8 cellular contexts compared by ENCODE assay signal in genomic region chr12:42421844-42422779, GRCh38.
A peak's percentile ranks its signal among the peaks of the same experiment; 100 is the strongest.
DNase-seq lines count a peak whose midpoint lies in the region; ATAC-seq and TF ChIP-seq lines count a peak whose summit lies in the region.
"Had no signal": no experiment of that assay in that cellular context is flagged by ENCODE, and none has a peak within 500 bp of the region (broad histone marks: within the 10 kb centered on the region; RNA-seq: fewer than 3 reads in every experiment).

No MANE protein-coding gene starts in this region.

- H2AK5ac ChIP-seq in H9 (ENCODE audit: insufficient read length, low read length), result no peak overlapping the region

- H3K36me3 Mint-ChIP-seq in H9 (ENCODE audit: insufficient read depth in 1 of 3, low read depth in 3 of 3), result peaks cover 0 to 4% (median 1%) of the 10 kb centered on the region in 3 experiments; a peak in 1 of 7 replicates
- H3K36me3 Mint-ChIP-seq in WTC11, result no peaks in the 10 kb centered on the region

- no peaks in the 10 kb centered on the region for H4K20me1 ChIP-seq in H9 (ENCODE audit: control insufficient read depth, insufficient read depth, insufficient read length)

- H3K27me3 ChIP-seq in H9 (ENCODE audit: insufficient read depth, low read length), result no peaks in the 10 kb centered on the region

- no CpG with 5 or more reads among the region's 3 CpGs for WGBS in H9 (ENCODE audit: extremely low coverage, insufficient read length, low lambda C conversion rate)

- H3K23ac ChIP-seq in H9 (ENCODE audit: insufficient read length, low read depth, low read length), result no peak overlapping the region

- H2BK20ac ChIP-seq in H9 (ENCODE audit: low read depth, low read length, poor library complexity, severe bottlenecking), result no peak overlapping the region

- no peaks in the 10 kb centered on the region; the same call in 1 of the 2 replicates for H3K4me1 ChIP-seq in H9 (ENCODE audit: insufficient read depth, low read length)

- H3K9me3 Mint-ChIP-seq in H9 (no peaks in the 10 kb centered on the region), WTC11 (no peaks in the 10 kb centered on the region)
- H3K9me3 Mint-ChIP-seq: memory B cell had no signal

- CTCF ChIA-PET in WTC11 (lab: Charles Lee), result interaction anchor here (1.0 to 1.2 kb wide), 2 partner anchors 61 to 147 kb away, joined by 3 to 4 read pairs; no protein-coding TSS in a partner anchor

- H3K79me1 ChIP-seq in H9 (ENCODE audit: insufficient read depth, low read depth, low read length, poor library complexity, severe bottlenecking), result no peaks in the 10 kb centered on the region

- H3K18ac ChIP-seq in H9 (ENCODE audit: insufficient read length, low read depth, low read length), result no peak overlapping the region

- no peak overlapping the region for H2BK120ac ChIP-seq in H9 (ENCODE audit: low read depth, low read length, poor library complexity, severe bottlenecking)

- H2BK12ac ChIP-seq in H9 (ENCODE audit: insufficient read length, low read depth, low read length), result no peak overlapping the region

- no peaks in the 10 kb centered on the region for H3K23me2 ChIP-seq in H9 (ENCODE audit: insufficient read length, low read depth, low read length, poor library complexity, severe bottlenecking)

- H3K79me2 ChIP-seq in H9 (ENCODE audit: insufficient read depth, low read length), result no peaks in the 10 kb centered on the region

- no peak overlapping the region for H3T11ph ChIP-seq in H9 (ENCODE audit: low read length)

- peak; percentile 10 for DNase-seq in amniotic stem cell (lab: John Stamatoyannopoulos, UW)
- peak; percentile 9 for DNase-seq in putamen (ENCODE audit: low spot score)
- no peak for DNase-seq in H9
- DNase-seq in WTC11 (ENCODE audit: low spot score), result no peak
- no peak for DNase-seq in activated T-cell treated with anti-CD3 and anti-CD28 coated beads for 4 hours

- no peak overlapping the region for H2BK5ac ChIP-seq in H9 (ENCODE audit: insufficient read length, low read length)

- H2BK15ac ChIP-seq in H9 (ENCODE audit: low read depth, low read length), result no peak overlapping the region

- H3K9ac ChIP-seq in H9 (ENCODE audit: extremely low read depth, insufficient read length, low read length), result no peak overlapping the region

- no peak overlapping the region for H4K5ac ChIP-seq in H9 (ENCODE audit: insufficient read length, low read depth, low read length)

- H3K27me3 Mint-ChIP-seq in H9 (ENCODE audit: low read depth), result no peaks in the 10 kb centered on the region
- H3K27me3 Mint-ChIP-seq in WTC11 (ENCODE audit: low read depth), result no peaks in the 10 kb centered on the region
- H3K27me3 Mint-ChIP-seq: memory B cell had no signal

- H3K4me3 Mint-ChIP-seq in H9 (no peak overlapping the region), WTC11 (no peak overlapping the region)
- H3K4me3 Mint-ChIP-seq: memory B cell had no signal

- TF ChIP-seq CTCF in H9 (conservative IDR thresholded peaks at IDR 0.05), result no peak
- no peak for TF ChIP-seq CTCF in WTC11 (IDR thresholded peaks at IDR 0.05)

- H2AFZ ChIP-seq in H9 (ENCODE audit: low read length), result no peak overlapping the region

- no peak overlapping the region for H4K8ac ChIP-seq in H9 (replicated peaks; ENCODE audit: insufficient read length, low read depth, low read length)

- H3K27ac Mint-ChIP-seq in H9, result 0 out of 7 replicates have a peak overlapping the region, but pooled peaks of 1 of the 3 experiments have one; percentile 7
- no peak overlapping the region for H3K27ac Mint-ChIP-seq in WTC11
- H3K27ac Mint-ChIP-seq: memory B cell had no signal

- no peak overlapping the region for H3K4ac ChIP-seq in H9 (ENCODE audit: low read depth, low read length)

- H3K27ac ChIP-seq in H9 (ENCODE audit: insufficient read length, low read depth, low read length), result no peak overlapping the region

- H3K56ac ChIP-seq in H9 (ENCODE audit: insufficient read length, low read depth, low read length), result no peak overlapping the region

- H3K9me3 ChIP-seq in H9 (ENCODE audit: control insufficient read depth, low read depth, low read length), result no peaks in the 10 kb centered on the region

- peaks cover 14 to 15% of the 10 kb centered on the region in 2 experiments for H3K4me1 Mint-ChIP-seq in H9
- H3K4me1 Mint-ChIP-seq in WTC11, result peaks cover 20% of the 10 kb centered on the region

- POLR2A ChIA-PET in WTC11 (lab: Charles Lee), result interaction anchor here (0.7 kb wide), 1 partner anchor 420 kb away, joined by 3 read pairs; no protein-coding TSS in a partner anchor

- H3K14ac ChIP-seq in H9 (ENCODE audit: insufficient read depth, low read length), result no peak overlapping the region

- H4K91ac ChIP-seq in H9 (ENCODE audit: insufficient read length, low read depth, low read length), result no peak overlapping the region

- H3K4me2 ChIP-seq in H9 (ENCODE audit: insufficient read depth, insufficient read length, low read length), result no peak overlapping the region

- ATAC-seq in GM19043 (IDR thresholded peaks at IDR 0.05; ENCODE audit: low read depth, unreplicated experiment), result peak; percentile 77
- ATAC-seq in HG02938 (IDR thresholded peaks at IDR 0.05; ENCODE audit: unreplicated experiment), result peak; percentile 98
- no peak for ATAC-seq in WTC11

TF ChIP-seq in WTC11, 78 proteins besides CTCF, POLR2A, EP300 and RAD21:
- TF ChIP-seq HMGA2 (CRISPR knock-in tag; IDR thresholded peaks at IDR 0.05), result no peak
- no peak for TF ChIP-seq HMGXB4 (CRISPR knock-in tag; IDR thresholded peaks at IDR 0.05)
- TF ChIP-seq SMAD4 (CRISPR knock-in tag; IDR thresholded peaks at IDR 0.05), result no peak
- TF ChIP-seq TEAD1 (CRISPR knock-in tag; IDR thresholded peaks at IDR 0.05), result no peak
- no peak for TF ChIP-seq PRRX2 (CRISPR knock-in tag; IDR thresholded peaks at IDR 0.05)
- TF ChIP-seq ERG (CRISPR knock-in tag; IDR thresholded peaks at IDR 0.05), result no peak
- no peak for TF ChIP-seq EMX1 (CRISPR knock-in tag; IDR thresholded peaks at IDR 0.05)
- no peak for TF ChIP-seq MYBL2 (CRISPR knock-in tag; IDR thresholded peaks at IDR 0.05)
- no peak for TF ChIP-seq ATF1 (CRISPR knock-in tag; IDR thresholded peaks at IDR 0.05)
- TF ChIP-seq RELA (CRISPR knock-in tag; IDR thresholded peaks at IDR 0.05; ENCODE audit: borderline replicate concordance), result no peak
- no peak for TF ChIP-seq ZNF219 (CRISPR knock-in tag; IDR thresholded peaks at IDR 0.05; ENCODE audit: borderline replicate concordance)
- TF ChIP-seq CREB1 (CRISPR knock-in tag; IDR thresholded peaks at IDR 0.05), result no peak
- TF ChIP-seq TP53 (CRISPR knock-in tag; IDR thresholded peaks at IDR 0.05), result no peak
- no peak for TF ChIP-seq FOXP1 (CRISPR knock-in tag; IDR thresholded peaks at IDR 0.05; ENCODE audit: borderline replicate concordance)
- TF ChIP-seq OVOL2 (CRISPR knock-in tag; IDR thresholded peaks at IDR 0.05; ENCODE audit: borderline replicate concordance), result no peak
- no peak for TF ChIP-seq NFATC4 (CRISPR knock-in tag; IDR thresholded peaks at IDR 0.05)
- no peak for TF ChIP-seq ZNF317 (CRISPR knock-in tag; IDR thresholded peaks at IDR 0.05; ENCODE audit: borderline replicate concordance, low read depth)
- TF ChIP-seq AFF4 (CRISPR knock-in tag; IDR thresholded peaks at IDR 0.05; ENCODE audit: borderline replicate concordance), result no peak

Comparison
In these comparisons a context has a peak if more than half of its experiments do, and no peak if none do; other contexts are left out.
1. DNase-seq: peak in amniotic stem cell (single experiment) and putamen (single experiment); none in H9 (single experiment), WTC11 (single experiment) and activated T-cell treated with anti-CD3 and anti-CD28 coated beads for 4 hours (single experiment).